In the genomic region with DNA sequence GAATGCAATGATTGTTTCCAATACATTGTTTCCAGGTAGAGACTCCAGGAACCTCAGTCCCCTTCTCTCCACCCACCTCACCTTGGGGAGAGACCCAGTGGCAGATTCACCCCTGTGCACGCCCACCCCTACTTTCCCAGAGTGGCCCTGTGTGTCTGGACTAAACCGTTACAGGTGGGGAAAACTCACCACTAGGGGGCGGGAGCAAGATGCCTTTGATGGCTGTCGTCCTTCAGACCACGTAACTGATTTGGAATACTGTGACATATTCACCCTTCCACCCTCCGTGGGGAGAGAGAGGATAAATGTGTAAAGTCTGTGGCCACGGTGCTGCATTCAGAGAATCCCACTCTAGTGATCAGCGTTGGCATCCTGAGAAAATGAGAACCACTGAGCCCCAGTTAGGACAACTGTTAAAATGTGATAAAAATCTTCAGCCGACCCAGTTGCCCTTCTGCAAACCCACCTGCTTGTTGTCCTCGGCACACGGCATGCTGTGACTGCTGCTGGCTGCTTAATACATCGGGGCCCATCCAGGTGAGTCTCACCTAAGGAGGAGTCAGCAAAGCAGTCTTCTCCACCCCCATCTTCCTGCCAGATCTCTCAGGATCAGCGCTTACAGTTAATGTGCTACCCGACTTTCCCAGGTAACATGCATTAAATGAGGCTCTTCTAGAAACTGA, we compare ENCODE assay signal across 8 cellular contexts.
DNase-seq lines count a peak whose midpoint lies in the region; ATAC-seq and TF ChIP-seq lines count a peak whose summit lies in the region.

No MANE protein-coding gene starts in this region.

- TF ChIP-seq CTCF in GM12801 (IDR thresholded peaks at IDR 0.05; ENCODE audit: extremely low read depth, insufficient read length): peak; percentile 8

- peaks cover 32% of the 10 kb centered on the region for H3K4me1 Mint-ChIP-seq in central memory CD8-positive, alpha-beta T cell

- H3K9me3 Mint-ChIP-seq in central memory CD8-positive, alpha-beta T cell: no peaks in the 10 kb centered on the region

- ATAC-seq in HG02588 (IDR thresholded peaks at IDR 0.05; ENCODE audit: unreplicated experiment): peak; percentile 53
- peak; percentile 47 to 57 for ATAC-seq in activated CD4-positive, CD25-positive, alpha-beta regulatory T cell treated with anti-CD3 and anti-CD28 coated beads, Interleukin-2, amount 50 U/mL, for 24 hours
- peak; percentile 45 for ATAC-seq in central memory CD8-positive, alpha-beta T cell (replicated peaks; ENCODE audit: extremely low read depth, poor library complexity, severe bottlenecking)
- ATAC-seq in HG02571 (IDR thresholded peaks at IDR 0.05; ENCODE audit: unreplicated experiment): no peak

- H3K36me3 Mint-ChIP-seq in central memory CD8-positive, alpha-beta T cell (ENCODE audit: insufficient read depth): peaks cover 2% of the 10 kb centered on the region

- peak overlapping the region; percentile 57 for H3K4me3 Mint-ChIP-seq in central memory CD8-positive, alpha-beta T cell

- peak overlapping the region; percentile 74 for H3K27ac Mint-ChIP-seq in central memory CD8-positive, alpha-beta T cell (ENCODE audit: low read depth)

- DNase-seq in NCI-H187 treated with DMSO at 0.1 percent for 48 hours (lab: John Stamatoyannopoulos, UW) (peak; percentile 0), kidney glomerular epithelial cell (lab: John Stamatoyannopoulos, UW) (peak; percentile 57)
- DNase-seq in central memory CD8-positive, alpha-beta T cell (ENCODE audit: low spot score in 2 of 2): peak; percentile 55 to 72
- peak; percentile 75 for DNase-seq in stimulated activated CD4-positive, alpha-beta T cell treated with anti-CD3 and anti-CD28 coated beads, Interleukin-4, amount 100 ng/mL, for 1 hour

- no peaks in the 10 kb centered on the region for H3K27me3 Mint-ChIP-seq in central memory CD8-positive, alpha-beta T cell

Comparison
In these comparisons a context has a peak if more than half of its experiments do, and no peak if none do; other contexts are left out.
1. DNase-seq: peak in every context shown above with its lines; median percentile 75 in stimulated activated CD4-positive, alpha-beta T cell treated with anti-CD3 and anti-CD28 coated beads, Interleukin-4, amount 100 ng/mL, for 1 hour; 64 in central memory CD8-positive, alpha-beta T cell; 57 in kidney glomerular epithelial cell; 0 in NCI-H187 treated with DMSO at 0.1 percent for 48 hours.